ENCODE assay signal across 18 cellular contexts in genomic region chr17:50832267-50833227, GRCh38. TPM values are rescaled to one million over a fixed set of nuclear protein-coding genes. Genes with fewer than 3 reads are reported as not detected.
DNase-seq lines count a peak whose midpoint lies in the region; ATAC-seq and TF ChIP-seq lines count a peak whose summit lies in the region.
"Had no signal": no experiment of that assay in that cellular context is flagged by ENCODE, and none has a peak within 500 bp of the region (broad histone marks: within the 10 kb centered on the region; RNA-seq: fewer than 3 reads in every experiment).

No MANE protein-coding gene starts in this region.

- TF ChIP-seq RAD21 in HCT116 (IDR thresholded peaks at IDR 0.05; ENCODE audit: low read depth): no peak

- no peaks in the 10 kb centered on the region for H3K36me3 ChIP-seq in HCT116 (ENCODE audit: control insufficient read depth in 1 of 2, insufficient read depth in 2 of 2, low read length in 2 of 2)
- H3K36me3 ChIP-seq in NT2/D1 (ENCODE audit: insufficient read depth, insufficient read length, low read length): no peaks in the 10 kb centered on the region
- no peaks in the 10 kb centered on the region for H3K36me3 ChIP-seq in endodermal cell (ENCODE audit: control insufficient read depth, insufficient read depth, low read length)
- H3K36me3 ChIP-seq in neural progenitor cell: no peaks in the 10 kb centered on the region
- no peaks in the 10 kb centered on the region for H3K36me3 ChIP-seq in colonic mucosa
- H3K36me3 ChIP-seq in vagina: no peaks in the 10 kb centered on the region
- H3K36me3 ChIP-seq: BE2C had no signal

- H3K27ac ChIP-seq in HCT116 (ENCODE audit: low read depth, low read length): no peak overlapping the region; the same call in 1 of the 2 replicates
- H3K27ac ChIP-seq in endodermal cell (ENCODE audit: low read depth, low read length): no peak overlapping the region
- H3K27ac ChIP-seq in neural progenitor cell: no peak overlapping the region
- H3K27ac ChIP-seq in colonic mucosa: no peak overlapping the region
- no peak overlapping the region for H3K27ac ChIP-seq in vagina

- no peaks in the 10 kb centered on the region for H3K9me3 Mint-ChIP-seq in endodermal cell
- H3K9me3 Mint-ChIP-seq in neural progenitor cell: no peaks in the 10 kb centered on the region

- H3K9ac ChIP-seq in HCT116 (ENCODE audit: low read length) (no peak overlapping the region), NT2/D1 (ENCODE audit: insufficient read length, low read depth) (peak overlapping the region; percentile 45), endodermal cell (ENCODE audit: extremely low read depth, low read length, poor library complexity, severe bottlenecking) (no peak overlapping the region), neural progenitor cell (no peak overlapping the region), colonic mucosa (ENCODE audit: low read depth in 2 of 2, low read length in 2 of 2) (no peak overlapping the region)
- H3K9ac ChIP-seq: SK-N-SH had no signal

- no TSS peak for BruUV-seq in HCT116 (replicated peaks; lab: Mats Ljungman, UMichigan)

- peak; percentile 19; the same call in 1 of the 2 replicates for ATAC-seq in HCT116

- TF ChIP-seq POLR2A in HCT116 (IDR thresholded peaks at IDR 0.05; ENCODE audit: borderline replicate concordance, extremely low read depth, insufficient read depth, insufficient read length) (no peak), vagina (IDR thresholded peaks at IDR 0.05) (no peak)

- H2AFZ ChIP-seq in HCT116 (ENCODE audit: low read depth, low read length, poor library complexity, severe bottlenecking): no peak overlapping the region
- H2AFZ ChIP-seq in neural progenitor cell (replicated peaks): no peak overlapping the region

- POLR2A ChIA-PET in HCT116 (lab: Charles Lee): no interaction called here

- TF ChIP-seq CTCF in HCT116 (IDR thresholded peaks at IDR 0.05 in 2 of 3, conservative IDR thresholded peaks at IDR 0.05 in 1 of 3; ENCODE audit: borderline replicate concordance in 1 of 3, insufficient read depth in 1 of 3, low read depth in 2 of 3, low read length in 2 of 3) (no peak), endodermal cell (conservative IDR thresholded peaks at IDR 0.05) (no peak), neural progenitor cell (IDR thresholded peaks at IDR 0.05) (no peak), colonic mucosa (IDR thresholded peaks at IDR 0.05) (no peak), vagina (IDR thresholded peaks at IDR 0.05) (no peak)

- H3K79me2 ChIP-seq in HCT116 (ENCODE audit: insufficient read depth, low read length) (no peaks in the 10 kb centered on the region), neural progenitor cell (ENCODE audit: low read depth) (no peaks in the 10 kb centered on the region)

- H3K36me3 Mint-ChIP-seq in endodermal cell (ENCODE audit: low read depth): no peaks in the 10 kb centered on the region
- H3K36me3 Mint-ChIP-seq in neural progenitor cell: no peaks in the 10 kb centered on the region
- H3K36me3 Mint-ChIP-seq: CD4-positive, alpha-beta memory T cell had no signal

- H3K9me2 ChIP-seq in HCT116 (ENCODE audit: insufficient read depth): no peaks in the 10 kb centered on the region
- H3K9me2 ChIP-seq: SK-N-SH had no signal

- H3K27ac Mint-ChIP-seq in endodermal cell (peak overlapping the region; percentile 70), neural progenitor cell (peak overlapping the region; percentile 53)
- H3K27ac Mint-ChIP-seq: CD4-positive, alpha-beta memory T cell had no signal

- CTCF ChIA-PET in HCT116 (lab: Charles Lee): no interaction called here

- H3K4me1 ChIP-seq in HCT116 (ENCODE audit: control insufficient read depth in 1 of 2, insufficient read depth in 2 of 2, low read length in 2 of 2) (no peaks in the 10 kb centered on the region), NT2/D1 (ENCODE audit: insufficient read depth, insufficient read length) (peaks cover 35% of the 10 kb centered on the region), endodermal cell (ENCODE audit: control insufficient read depth, insufficient read depth, low read length) (peaks cover 3% of the 10 kb centered on the region), neural progenitor cell (peaks cover 33% of the 10 kb centered on the region), colonic mucosa (no peaks in the 10 kb centered on the region), vagina (peaks cover 31% of the 10 kb centered on the region)

- peaks cover 44% of the 10 kb centered on the region for H3K4me1 Mint-ChIP-seq in endodermal cell
- peaks cover 62% of the 10 kb centered on the region for H3K4me1 Mint-ChIP-seq in neural progenitor cell
- H3K4me1 Mint-ChIP-seq: CD4-positive, alpha-beta memory T cell had no signal

- H3K27me3 ChIP-seq in HCT116 (ENCODE audit: insufficient read depth, low read length) (no peaks in the 10 kb centered on the region), NT2/D1 (ENCODE audit: insufficient read depth, insufficient read length) (no peaks in the 10 kb centered on the region), endodermal cell (ENCODE audit: control insufficient read depth, insufficient read depth, low read length, poor library complexity, severe bottlenecking) (no peaks in the 10 kb centered on the region), neural progenitor cell (no peaks in the 10 kb centered on the region), colonic mucosa (no peaks in the 10 kb centered on the region), vagina (no peaks in the 10 kb centered on the region)
- H3K27me3 ChIP-seq: BE2C had no signal

- DNase-seq in HCT116 (ENCODE audit: low read depth, low spot score): no peak
- DNase-seq in NT2/D1 (ENCODE audit: low read depth, low spot score): no peak
- DNase-seq in endodermal cell: peak; percentile 51
- DNase-seq in neural progenitor cell (ENCODE audit: low spot score): no peak
- no peak for DNase-seq in colonic mucosa
- DNase-seq in vagina (ENCODE audit: extremely low spot score in 2 of 2): no peak
- DNase-seq in AG08395 (ENCODE audit: low spot score): no peak
- DNase-seq: CD4-positive, alpha-beta memory T cell; DMS79 treated with DMSO at 0.1 percent for 48 hours; GDM1; KBM-7; NCI-H1436 treated with DMSO at 0.1 percent for 48 hours; NCI-H2227 treated with DMSO at 0.1 percent for 48 hours; NCI-H526 treated with DMSO at 0.1 percent for 48 hours had no signal

- H3K4me2 ChIP-seq in HCT116 (ENCODE audit: low read length): no peak overlapping the region
- H3K4me2 ChIP-seq in neural progenitor cell: no peak overlapping the region
- H3K4me2 ChIP-seq: SK-N-SH had no signal

- peaks cover 18% of the 10 kb centered on the region for H3F3A ChIP-seq in neural progenitor cell (ENCODE audit: low read depth)

- H3K9me3 ChIP-seq in HCT116 (ENCODE audit: control insufficient read depth in 1 of 2, insufficient read depth in 1 of 2, low read depth in 1 of 2, low read length in 2 of 2) (no peaks in the 10 kb centered on the region), NT2/D1 (ENCODE audit: insufficient read depth, low read length) (no peaks in the 10 kb centered on the region), endodermal cell (ENCODE audit: control insufficient read depth, low read length) (no peaks in the 10 kb centered on the region), neural progenitor cell (ENCODE audit: low read depth) (no peaks in the 10 kb centered on the region), colonic mucosa (no peaks in the 10 kb centered on the region), vagina (no peaks in the 10 kb centered on the region)
- H3K9me3 ChIP-seq: BE2C, SK-N-SH had no signal

- intact Hi-C loops in HCT116 (cut with micrococcal nuclease) (no loop called here), colonic mucosa (cut with DNase I) (no loop called here), vagina (cut with DNase I) (no loop called here)

- RAD21 ChIA-PET in HCT116 (lab: Charles Lee; ENCODE audit: low non-redundant PET in 1 of 2, low total read pairs in 2 of 2, uncharacterized antibody in 2 of 2, unreplicated experiment in 2 of 2): no interaction called here

- H4K20me1 ChIP-seq in HCT116 (ENCODE audit: insufficient read depth): no peaks in the 10 kb centered on the region
- H4K20me1 ChIP-seq in neural progenitor cell (ENCODE audit: low read depth): no peaks in the 10 kb centered on the region

- 90 to 94% methylated on average over 18 to 22 of the region's 22 CpGs for WGBS in endodermal cell (ENCODE audit: insufficient coverage in 1 of 2, insufficient read length in 1 of 2), 2 experiments

- no peak overlapping the region for H3K4me3 ChIP-seq in HCT116 (replicated peaks in 1 of 2; ENCODE audit: low read depth in 1 of 2, low read length in 2 of 2)
- no peak overlapping the region for H3K4me3 ChIP-seq in NT2/D1 (ENCODE audit: insufficient read length, low read depth)
- H3K4me3 ChIP-seq in endodermal cell (ENCODE audit: low read length): no peak overlapping the region
- no peak overlapping the region for H3K4me3 ChIP-seq in neural progenitor cell
- no peak overlapping the region for H3K4me3 ChIP-seq in colonic mucosa
- no peak overlapping the region for H3K4me3 ChIP-seq in vagina

- H3K27me3 Mint-ChIP-seq in endodermal cell (ENCODE audit: insufficient read depth) (peaks cover 8% of the 10 kb centered on the region), neural progenitor cell (ENCODE audit: insufficient read depth, low read depth) (peaks cover 11% of the 10 kb centered on the region)

- H3K4me3 Mint-ChIP-seq in endodermal cell (no peak overlapping the region), neural progenitor cell (peak overlapping the region; percentile 35)
- H3K4me3 Mint-ChIP-seq: CD4-positive, alpha-beta memory T cell had no signal

TF ChIP-seq in HCT116, 20 proteins besides CTCF, POLR2A, EP300 and RAD21:
- TF ChIP-seq SIN3A (IDR thresholded peaks at IDR 0.05; ENCODE audit: low read depth): no peak

RNA-seq across cellular contexts. Expression of gene WFIKKN2, which starts 2.8 kb away (rescaled TPM):
- total RNA-seq in HCT116 (2021; ENCODE audit: unreplicated experiment) (0.05 TPM), endodermal cell (under 1 TPM; 0.29 to 0.35 TPM), neural progenitor cell (ENCODE audit: low replicate concordance) (not detected in 2 replicates), colonic mucosa (under 1 TPM; 0.10 to 0.13 TPM), vagina (0.49 TPM)
- not detected in 2 replicates for polyA plus RNA-seq in HCT116 (2012)
- 0.25 TPM for polyA plus RNA-seq in endodermal cell (2013, experiment 1 of 2)
- 0.29 TPM for polyA plus RNA-seq in endodermal cell (2013, experiment 2 of 2)
- total RNA-seq: CD4-positive, alpha-beta memory T cell; H4; HT-29 had no signal
- polyA plus RNA-seq: CD4-positive, alpha-beta memory T cell; SK-N-SH had no signal

RNA-seq across cellular contexts. Expression of gene TOB1, which starts 33.6 kb away (rescaled TPM):
- total RNA-seq in HCT116 (2021; ENCODE audit: unreplicated experiment) (86.0 TPM), endodermal cell (10 to 100 TPM; 35.5 to 36.3 TPM), neural progenitor cell (ENCODE audit: low replicate concordance) (13.6 and 18.2 TPM in 2 replicates), colonic mucosa (100 to 1,000 TPM; 116 to 169 TPM), vagina (74.4 TPM)
- 57.2 and 74.9 TPM in 2 replicates for polyA plus RNA-seq in HCT116 (2012)
- 45.3 TPM for polyA plus RNA-seq in endodermal cell (2013, experiment 1 of 2)
- polyA plus RNA-seq in endodermal cell (2013, experiment 2 of 2): 45.3 TPM
